9 cellular contexts compared by ENCODE assay signal in the genomic region with DNA sequence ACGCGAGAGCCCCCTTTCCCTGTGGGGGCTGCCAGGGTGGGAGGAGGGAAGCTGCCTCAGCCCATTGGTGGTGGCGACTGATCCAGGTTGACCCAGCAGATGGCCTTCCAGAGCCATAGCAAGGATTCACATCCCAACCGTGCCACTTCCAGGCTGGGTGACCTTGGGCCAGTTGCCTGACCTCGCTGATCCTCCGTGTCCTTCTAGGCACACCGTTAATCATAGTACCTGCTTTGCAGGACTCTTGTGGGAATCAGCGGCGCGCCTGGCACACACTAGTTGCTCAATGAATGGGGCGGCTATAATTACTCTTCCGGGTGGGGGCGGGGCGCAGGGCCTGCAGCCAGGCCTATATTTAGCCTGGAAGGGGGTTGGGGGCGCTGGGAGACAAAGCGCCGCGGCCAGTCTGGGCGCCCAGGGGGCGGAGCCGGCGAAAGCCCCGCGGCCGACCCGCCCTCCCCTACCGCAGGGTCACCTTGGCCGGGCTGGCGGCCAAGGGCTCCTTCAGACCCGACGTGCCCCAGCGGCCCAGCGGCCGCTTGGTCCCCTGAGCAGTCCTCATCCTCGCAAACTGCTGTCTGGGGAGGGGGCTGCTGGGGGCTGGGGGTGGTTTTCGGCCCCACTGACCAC. TPM values are rescaled to one million over a fixed set of nuclear protein-coding genes. Genes with fewer than 3 reads are reported as not detected.
DNase-seq lines count a peak whose midpoint lies in the region; ATAC-seq, FAIRE-seq and TF ChIP-seq lines count a peak whose summit lies in the region.
"Had no signal": no experiment of that assay in that cellular context is flagged by ENCODE, and none has a peak within 500 bp of the region (broad histone marks: within the 10 kb centered on the region; RNA-seq: fewer than 3 reads in every experiment).

No MANE protein-coding gene starts in this region.

- H3K9ac ChIP-seq in HepG2 (ENCODE audit: insufficient read depth, low read depth, low read length): peak overlapping the region; percentile 53; the same call in 1 of the 2 replicates

- TF ChIP-seq POLR2A in HepG2 (IDR thresholded peaks at IDR 0.05; ENCODE audit: insufficient read depth in 1 of 2, low read depth in 2 of 2, low read length in 2 of 2): no peak

- H3K27me3 ChIP-seq in GM23338 (ENCODE audit: insufficient read depth) (no peaks in the 10 kb centered on the region), RWPE2 (ENCODE audit: insufficient read depth, poor library complexity, severe bottlenecking) (no peaks in the 10 kb centered on the region), HepG2 (ENCODE audit: control insufficient read depth in 1 of 2, insufficient read depth in 2 of 2, low read length in 2 of 2) (peaks cover 2 to 43% of the 10 kb centered on the region in 2 experiments; a peak in 3 of 5 replicates)

- H3K4me1 ChIP-seq in GM23338 (ENCODE audit: insufficient read depth) (peaks cover 36% of the 10 kb centered on the region), RWPE2 (ENCODE audit: insufficient read depth, poor library complexity, severe bottlenecking) (peaks cover 6% of the 10 kb centered on the region), HepG2 (ENCODE audit: insufficient read depth, low read length) (peaks cover 67% of the 10 kb centered on the region)

- H3K9me3 Mint-ChIP-seq in GM23338 (no peaks in the 10 kb centered on the region), chondrocyte (ENCODE audit: low read depth) (no peaks in the 10 kb centered on the region)
- H3K9me3 Mint-ChIP-seq in stimulated activated effector memory CD8-positive, alpha-beta T cell treated with anti-CD3 and anti-CD28 coated beads, Interleukin-12 subunit alpha, Interleukin-12 subunit beta, amount 100 ng/mL, for 72 hours: no peaks in the 10 kb centered on the region

- peak overlapping the region; percentile 83 for H3K4me2 ChIP-seq in GM23338
- H3K4me2 ChIP-seq in HepG2 (ENCODE audit: low read depth, low read length): peak overlapping the region; percentile 71

- intact Hi-C loops in HepG2 (cut with micrococcal nuclease; ENCODE audit: unreplicated experiment): no loop called here

- no peak for TF ChIP-seq RAD21 in HepG2 (CRISPR knock-in tag; IDR thresholded peaks at IDR 0.05)

- H4K20me1 ChIP-seq in GM23338 (replicated peaks; ENCODE audit: insufficient read depth) (no peaks in the 10 kb centered on the region), HepG2 (ENCODE audit: insufficient read depth, low read length) (peaks cover 17% of the 10 kb centered on the region; the same call in 1 of the 2 replicates)

- peaks cover 52% of the 10 kb centered on the region for H3K4me1 Mint-ChIP-seq in GM23338
- H3K4me1 Mint-ChIP-seq in chondrocyte (ENCODE audit: low read depth): peaks cover 49% of the 10 kb centered on the region
- H3K4me1 Mint-ChIP-seq in stimulated activated effector memory CD8-positive, alpha-beta T cell treated with anti-CD3 and anti-CD28 coated beads, Interleukin-12 subunit alpha, Interleukin-12 subunit beta, amount 100 ng/mL, for 72 hours: peaks cover 22% of the 10 kb centered on the region

- peak in 1 of 2 experiments; percentile 23; a peak in 1 of 4 replicates for TF ChIP-seq EP300 in HepG2 (IDR thresholded peaks at IDR 0.05; ENCODE audit: low read depth in 2 of 2, low read length in 2 of 2)
- TF ChIP-seq EP300 in HepG2 (CRISPR knock-in tag; IDR thresholded peaks at IDR 0.05; ENCODE audit: borderline replicate concordance): no peak

- in situ Hi-C loops in HepG2 (cut with HindIII; ENCODE audit: extremely low pct_ligation_motif_present, low pct_unique_long_range_greater_than_20kb): loop anchor here (5.0 kb wide), 1 partner anchor 35 kb away; no protein-coding TSS in a partner anchor

- DNase-seq in AG04449 (ENCODE audit: low read depth, low spot score): no peak
- DNase-seq in GM23338 (ENCODE audit: low spot score): peak; percentile 96
- no peak for DNase-seq in RWPE2 (ENCODE audit: low spot score)
- DNase-seq in chondrocyte (ENCODE audit: low spot score): peak; percentile 76
- peak; percentile 72 for DNase-seq in HepG2 (ENCODE audit: low spot score)
- DNase-seq in stimulated activated effector memory CD8-positive, alpha-beta T cell treated with anti-CD3 and anti-CD28 coated beads, Interleukin-12 subunit alpha, Interleukin-12 subunit beta, amount 100 ng/mL, for 72 hours (ENCODE audit: low spot score in 2 of 2): no peak

- ATAC-seq in GM23338: peak; percentile 71
- ATAC-seq in RWPE2 (ENCODE audit: low read depth): peak; percentile 32
- peak; percentile 44 for ATAC-seq in HepG2
- ATAC-seq in stimulated activated effector memory CD8-positive, alpha-beta T cell treated with anti-CD3 and anti-CD28 coated beads, Interleukin-12 subunit alpha, Interleukin-12 subunit beta, amount 100 ng/mL, for 72 hours: peak; percentile 55
- no peak for ATAC-seq in HG03175 (IDR thresholded peaks at IDR 0.05; ENCODE audit: unreplicated experiment)
- ATAC-seq in HG03280 (IDR thresholded peaks at IDR 0.05; ENCODE audit: unreplicated experiment): no peak

- H3K9me2 ChIP-seq in GM23338 (ENCODE audit: insufficient read depth): no peaks in the 10 kb centered on the region

- H3K79me2 ChIP-seq in GM23338 (replicated peaks; ENCODE audit: insufficient read depth) (no peaks in the 10 kb centered on the region), HepG2 (ENCODE audit: insufficient read depth, low read length) (no peaks in the 10 kb centered on the region)

- FAIRE-seq in HepG2 (lab: Jason Lieb, UNC): no peak

- H3K36me3 ChIP-seq in GM23338 (ENCODE audit: insufficient read depth) (no peaks in the 10 kb centered on the region), RWPE2 (ENCODE audit: low read depth) (no peaks in the 10 kb centered on the region), HepG2 (replicated peaks in 1 of 2; ENCODE audit: control insufficient read depth in 1 of 2, insufficient read depth in 2 of 2, low read length in 2 of 2) (no peaks in the 10 kb centered on the region)

- H2AFZ ChIP-seq in GM23338 (peak overlapping the region; percentile 87; the same call in 1 of the 2 replicates), HepG2 (ENCODE audit: low read length) (no peak overlapping the region)

- POLR2A ChIA-PET in AG04449 (lab: Yijun Ruan, JAX) (no interaction called here), HepG2 (lab: Yijun Ruan, JAX) (no interaction called here)

- TF ChIP-seq CTCF in AG04449 (IDR thresholded peaks at IDR 0.05; ENCODE audit: insufficient read depth, low read length, missing control alignments) (no peak), GM23338 (conservative IDR thresholded peaks at IDR 0.05; ENCODE audit: low read depth in 2 of 2) (peak in 1 of 2 experiments; percentile 61; a peak in 2 of 4 replicates), RWPE2 (IDR thresholded peaks at IDR 0.05; ENCODE audit: poor library complexity, severe bottlenecking) (peak; percentile 4), chondrocyte (IDR thresholded peaks at IDR 0.05) (peak; percentile 22), HepG2 (CRISPR knock-in tag; IDR thresholded peaks at IDR 0.05) (peak; percentile 51)

- no peak overlapping the region; the same call in 1 of the 2 replicates for H3K27ac Mint-ChIP-seq in GM23338
- H3K27ac Mint-ChIP-seq in chondrocyte (ENCODE audit: unreplicated experiment): peak overlapping the region; percentile 92
- no peak overlapping the region for H3K27ac Mint-ChIP-seq in stimulated activated effector memory CD8-positive, alpha-beta T cell treated with anti-CD3 and anti-CD28 coated beads, Interleukin-12 subunit alpha, Interleukin-12 subunit beta, amount 100 ng/mL, for 72 hours

- H3K27me3 Mint-ChIP-seq in GM23338 (ENCODE audit: insufficient read depth, low read depth, poor library complexity) (peaks cover 17% of the 10 kb centered on the region), chondrocyte (ENCODE audit: low read depth) (no peaks in the 10 kb centered on the region)

- no TSS peak for BruUV-seq in HepG2 (replicated peaks; lab: Mats Ljungman, UMichigan)

- H3F3A ChIP-seq in GM23338 (replicated peaks; ENCODE audit: low read depth): peaks cover 6% of the 10 kb centered on the region; the same call in 1 of the 2 replicates

- H3K27ac ChIP-seq in GM23338 (ENCODE audit: low read depth): peak overlapping the region; percentile 87
- H3K27ac ChIP-seq in RWPE2 (ENCODE audit: poor library complexity, severe bottlenecking): no peak overlapping the region
- H3K27ac ChIP-seq in HepG2 (ENCODE audit: extremely low read length, insufficient read depth, low read length): peak overlapping the region; percentile 7

- H3K4me3 ChIP-seq in AG04449 (ENCODE audit: low read depth, low read length) (peak overlapping the region; percentile 43), GM23338 (peak overlapping the region; percentile 61), RWPE2 (ENCODE audit: severe bottlenecking) (peak overlapping the region; percentile 19), HepG2 (replicated peaks in 1 of 3; ENCODE audit: insufficient read depth in 1 of 3, low read depth in 2 of 3, low read length in 3 of 3) (peak overlapping the region; percentile 56 to 63 (median 60))

- CTCF ChIA-PET in AG04449 (lab: Yijun Ruan, JAX) (interaction anchor here (1.3 to 11.1 kb wide), 6 partner anchors 15 to 66 kb away, joined by 4 to 141 read pairs (median 68); a partner anchor contains a TSS), HepG2 (lab: Yijun Ruan, JAX; ENCODE audit: low intra/inter-chr PET ratio, low total read pairs) (no interaction called here)

- H3K4me3 Mint-ChIP-seq in GM23338: peak overlapping the region; percentile 65
- no peak overlapping the region for H3K4me3 Mint-ChIP-seq in chondrocyte (ENCODE audit: unreplicated experiment)
- H3K4me3 Mint-ChIP-seq in stimulated activated effector memory CD8-positive, alpha-beta T cell treated with anti-CD3 and anti-CD28 coated beads, Interleukin-12 subunit alpha, Interleukin-12 subunit beta, amount 100 ng/mL, for 72 hours: peak overlapping the region; percentile 49

- WGBS in HepG2 (ENCODE audit: low lambda C conversion rate): 14% methylated on average over 7 of the region's 36 CpGs

- H3K36me3 Mint-ChIP-seq in GM23338 (ENCODE audit: low read depth) (no peaks in the 10 kb centered on the region), chondrocyte (ENCODE audit: low read depth) (peaks cover 4% of the 10 kb centered on the region)
- H3K36me3 Mint-ChIP-seq in stimulated activated effector memory CD8-positive, alpha-beta T cell treated with anti-CD3 and anti-CD28 coated beads, Interleukin-12 subunit alpha, Interleukin-12 subunit beta, amount 100 ng/mL, for 72 hours: no peaks in the 10 kb centered on the region

- H3K9me3 ChIP-seq in RWPE2 (ENCODE audit: severe bottlenecking) (no peaks in the 10 kb centered on the region), HepG2 (ENCODE audit: low read length) (no peaks in the 10 kb centered on the region)

RNA-seq across cellular contexts. Expression of a gene that starts 5.1 kb away (rescaled TPM):
- not detected in 2 replicates for total RNA-seq in GM23338 (2014; rRNA removed; shearing (Covaris generic))
- polyA plus RNA-seq in GM23338 (2016; fragmentation: Nextera tagmentation; extraction: Ambion mirVana): 0.13 and 0.97 TPM in 2 replicates
- 61.2 to 160 TPM (median 160 TPM) in 3 replicates for total RNA-seq in chondrocyte
- total RNA-seq in HepG2 (2016; rRNA removed; fragmentation: Illumina TruSeq; extraction: Trizol): not detected in 2 replicates
- not detected in 2 replicates for total RNA-seq in HepG2 (2016; cell fraction: cytosol; rRNA removed; fragmentation: Illumina TruSeq; extraction: Trizol; ENCODE audit: low read depth)
- total RNA-seq in HepG2 (2016; cell fraction: insoluble cytoplasmic fraction; rRNA removed; fragmentation: Illumina TruSeq; extraction: Trizol): not detected in 2 replicates
- total RNA-seq in HepG2 (2016; cell fraction: membrane; rRNA removed; fragmentation: Illumina TruSeq; extraction: Trizol): not detected in 2 replicates
- total RNA-seq in HepG2 (2016; cell fraction: nucleus; rRNA removed; fragmentation: Illumina TruSeq; extraction: Trizol): not detected in 2 replicates
- polyA plus RNA-seq in HepG2 (2011; rRNA removed): 0.10 and 0.20 TPM in 2 replicates
- polyA plus RNA-seq in HepG2 (2011; cell fraction: cytosol; rRNA removed): 0.05 and 0.16 TPM in 2 replicates
- 0.31 and 0.32 TPM in 2 replicates for polyA plus RNA-seq in HepG2 (2011; cell fraction: nucleus; rRNA removed)
- polyA plus RNA-seq in HepG2 (2012): 0.20 TPM in 2 replicates
- not detected in 2 replicates for polyA plus RNA-seq in HepG2 (2016; cell fraction: cytosol; fragmentation: Illumina TruSeq; extraction: Trizol; ENCODE audit: low read depth)
- not detected in 2 replicates for polyA plus RNA-seq in HepG2 (2016; cell fraction: insoluble cytoplasmic fraction; fragmentation: Illumina TruSeq; extraction: Trizol; ENCODE audit: low read depth)
- not detected in 2 replicates for polyA plus RNA-seq in HepG2 (2016; cell fraction: membrane; fragmentation: Illumina TruSeq; extraction: Trizol; ENCODE audit: low read depth)
- not detected in 2 replicates for polyA plus RNA-seq in HepG2 (2016; cell fraction: nucleus; fragmentation: Illumina TruSeq; extraction: Trizol; ENCODE audit: insufficient read depth, low read depth)
- 0.47 TPM in 1 of 2 replicates, not detected in the other for polyA minus RNA-seq in HepG2 (2011; rRNA and poly(A)+ RNA removed; ENCODE audit: low replicate concordance)
- polyA minus RNA-seq in HepG2 (2011; cell fraction: cytosol; rRNA and poly(A)+ RNA removed): not detected in 2 replicates
- polyA minus RNA-seq in HepG2 (2011; cell fraction: nucleus; rRNA and poly(A)+ RNA removed): 0.50 TPM in 1 of 2 replicates, not detected in the other
- total RNA-seq: glomerular endothelial cell had no signal

RNA-seq across cellular contexts. Expression of a gene that starts 8.7 kb away (rescaled TPM):
- 0.43 TPM in 1 of 2 replicates, not detected in the other for total RNA-seq in GM23338 (2014; rRNA removed; shearing (Covaris generic))
- polyA plus RNA-seq in GM23338 (2016; fragmentation: Nextera tagmentation; extraction: Ambion mirVana) (not detected in 2 replicates), HepG2 (2011; rRNA removed) (10.5 and 12.8 TPM in 2 replicates)
- total RNA-seq in chondrocyte (not detected in 3 replicates), HepG2 (2016; rRNA removed; fragmentation: Illumina TruSeq; extraction: Trizol) (3.5 and 4.0 TPM in 2 replicates)
- total RNA-seq in HepG2 (2016; cell fraction: cytosol; rRNA removed; fragmentation: Illumina TruSeq; extraction: Trizol; ENCODE audit: low read depth): 1.8 and 2.0 TPM in 2 replicates
- total RNA-seq in HepG2 (2016; cell fraction: insoluble cytoplasmic fraction; rRNA removed; fragmentation: Illumina TruSeq; extraction: Trizol): 3.9 and 4.6 TPM in 2 replicates
- total RNA-seq in HepG2 (2016; cell fraction: membrane; rRNA removed; fragmentation: Illumina TruSeq; extraction: Trizol): 2.3 and 2.5 TPM in 2 replicates
- total RNA-seq in HepG2 (2016; cell fraction: nucleus; rRNA removed; fragmentation: Illumina TruSeq; extraction: Trizol): 2.1 and 2.3 TPM in 2 replicates
- polyA plus RNA-seq in HepG2 (2011; cell fraction: cytosol; rRNA removed): 6.1 and 9.4 TPM in 2 replicates
- polyA plus RNA-seq in HepG2 (2011; cell fraction: nucleus; rRNA removed): 6.1 and 6.7 TPM in 2 replicates
- 5.5 and 6.6 TPM in 2 replicates for polyA plus RNA-seq in HepG2 (2012)
- 1.3 and 1.6 TPM in 2 replicates for polyA plus RNA-seq in HepG2 (2016; cell fraction: cytosol; fragmentation: Illumina TruSeq; extraction: Trizol; ENCODE audit: low read depth)
- polyA plus RNA-seq in HepG2 (2016; cell fraction: insoluble cytoplasmic fraction; fragmentation: Illumina TruSeq; extraction: Trizol; ENCODE audit: low read depth): 4.9 and 5.4 TPM in 2 replicates
- polyA plus RNA-seq in HepG2 (2016; cell fraction: membrane; fragmentation: Illumina TruSeq; extraction: Trizol; ENCODE audit: low read depth): 1.8 TPM in 2 replicates
- polyA plus RNA-seq in HepG2 (2016; cell fraction: nucleus; fragmentation: Illumina TruSeq; extraction: Trizol; ENCODE audit: insufficient read depth, low read depth): 2.9 and 3.2 TPM in 2 replicates
- polyA minus RNA-seq in HepG2 (2011; rRNA and poly(A)+ RNA removed; ENCODE audit: low replicate concordance): 14.4 TPM in 1 of 2 replicates, not detected in the other
- 4.5 and 6.6 TPM in 2 replicates for polyA minus RNA-seq in HepG2 (2011; cell fraction: cytosol; rRNA and poly(A)+ RNA removed)
- 11.3 and 12.3 TPM in 2 replicates for polyA minus RNA-seq in HepG2 (2011; cell fraction: nucleus; rRNA and poly(A)+ RNA removed)
- total RNA-seq: glomerular endothelial cell had no signal

RNA-seq across cellular contexts. Expression of a gene that starts 9.1 kb away (rescaled TPM):
- 0.59 TPM in 1 of 2 replicates, not detected in the other for total RNA-seq in GM23338 (2014; rRNA removed; shearing (Covaris generic))
- polyA plus RNA-seq in GM23338 (2016; fragmentation: Nextera tagmentation; extraction: Ambion mirVana) (0.50 and 0.76 TPM in 2 replicates), HepG2 (2011; rRNA removed) (0.03 and 0.07 TPM in 2 replicates)
- total RNA-seq in chondrocyte (0.12 to 0.31 TPM (median 0.21 TPM) in 3 replicates), HepG2 (2016; rRNA removed; fragmentation: Illumina TruSeq; extraction: Trizol) (not detected in 2 replicates)
- not detected in 2 replicates for total RNA-seq in HepG2 (2016; cell fraction: cytosol; rRNA removed; fragmentation: Illumina TruSeq; extraction: Trizol; ENCODE audit: low read depth)
- total RNA-seq in HepG2 (2016; cell fraction: insoluble cytoplasmic fraction; rRNA removed; fragmentation: Illumina TruSeq; extraction: Trizol): not detected in 2 replicates
- not detected in 2 replicates for total RNA-seq in HepG2 (2016; cell fraction: membrane; rRNA removed; fragmentation: Illumina TruSeq; extraction: Trizol)
- not detected in 2 replicates for total RNA-seq in HepG2 (2016; cell fraction: nucleus; rRNA removed; fragmentation: Illumina TruSeq; extraction: Trizol)
- not detected in 2 replicates for polyA plus RNA-seq in HepG2 (2011; cell fraction: cytosol; rRNA removed)
- 0.47 and 1.8 TPM in 2 replicates for polyA plus RNA-seq in HepG2 (2011; cell fraction: nucleus; rRNA removed)
- polyA plus RNA-seq in HepG2 (2012): 0.25 TPM in 1 of 2 replicates, not detected in the other
- not detected in 2 replicates for polyA plus RNA-seq in HepG2 (2016; cell fraction: cytosol; fragmentation: Illumina TruSeq; extraction: Trizol; ENCODE audit: low read depth)
- polyA plus RNA-seq in HepG2 (2016; cell fraction: insoluble cytoplasmic fraction; fragmentation: Illumina TruSeq; extraction: Trizol; ENCODE audit: low read depth): not detected in 2 replicates
- not detected in 2 replicates for polyA plus RNA-seq in HepG2 (2016; cell fraction: membrane; fragmentation: Illumina TruSeq; extraction: Trizol; ENCODE audit: low read depth)
- polyA plus RNA-seq in HepG2 (2016; cell fraction: nucleus; fragmentation: Illumina TruSeq; extraction: Trizol; ENCODE audit: insufficient read depth, low read depth): not detected in 2 replicates
- polyA minus RNA-seq in HepG2 (2011; rRNA and poly(A)+ RNA removed; ENCODE audit: low replicate concordance): 0.88 TPM in 1 of 2 replicates, not detected in the other
- polyA minus RNA-seq in HepG2 (2011; cell fraction: cytosol; rRNA and poly(A)+ RNA removed): not detected in 2 replicates
- 0.75 and 2.3 TPM in 2 replicates for polyA minus RNA-seq in HepG2 (2011; cell fraction: nucleus; rRNA and poly(A)+ RNA removed)
- total RNA-seq: glomerular endothelial cell had no signal

RNA-seq across cellular contexts. Expression of a gene that starts 30.9 kb away (rescaled TPM):
- total RNA-seq in GM23338 (2014; rRNA removed; shearing (Covaris generic)): 1.2 and 1.3 TPM in 2 replicates
- polyA plus RNA-seq in GM23338 (2016; fragmentation: Nextera tagmentation; extraction: Ambion mirVana) (1.6 and 1.9 TPM in 2 replicates), HepG2 (2011; rRNA removed) (0.04 TPM in 1 of 2 replicates, not detected in the other)
- total RNA-seq in chondrocyte (0.57 to 0.69 TPM in 2 of 3 replicates, not detected in the other), HepG2 (2016; rRNA removed; fragmentation: Illumina TruSeq; extraction: Trizol) (not detected in 2 replicates)
- total RNA-seq in HepG2 (2016; cell fraction: cytosol; rRNA removed; fragmentation: Illumina TruSeq; extraction: Trizol; ENCODE audit: low read depth): not detected in 2 replicates
- total RNA-seq in HepG2 (2016; cell fraction: insoluble cytoplasmic fraction; rRNA removed; fragmentation: Illumina TruSeq; extraction: Trizol): not detected in 2 replicates
- not detected in 2 replicates for total RNA-seq in HepG2 (2016; cell fraction: membrane; rRNA removed; fragmentation: Illumina TruSeq; extraction: Trizol)
- total RNA-seq in HepG2 (2016; cell fraction: nucleus; rRNA removed; fragmentation: Illumina TruSeq; extraction: Trizol): not detected in 2 replicates
- not detected in 2 replicates for polyA plus RNA-seq in HepG2 (2011; cell fraction: cytosol; rRNA removed)
- polyA plus RNA-seq in HepG2 (2011; cell fraction: nucleus; rRNA removed): 0.09 and 0.13 TPM in 2 replicates
- polyA plus RNA-seq in HepG2 (2012): 0.08 TPM in 1 of 2 replicates, not detected in the other
- polyA plus RNA-seq in HepG2 (2016; cell fraction: cytosol; fragmentation: Illumina TruSeq; extraction: Trizol; ENCODE audit: low read depth): not detected in 2 replicates
- not detected in 2 replicates for polyA plus RNA-seq in HepG2 (2016; cell fraction: insoluble cytoplasmic fraction; fragmentation: Illumina TruSeq; extraction: Trizol; ENCODE audit: low read depth)
- polyA plus RNA-seq in HepG2 (2016; cell fraction: membrane; fragmentation: Illumina TruSeq; extraction: Trizol; ENCODE audit: low read depth): not detected in 2 replicates
- polyA plus RNA-seq in HepG2 (2016; cell fraction: nucleus; fragmentation: Illumina TruSeq; extraction: Trizol; ENCODE audit: insufficient read depth, low read depth): not detected in 2 replicates
- not detected in 2 replicates for polyA minus RNA-seq in HepG2 (2011; rRNA and poly(A)+ RNA removed; ENCODE audit: low replicate concordance)
- polyA minus RNA-seq in HepG2 (2011; cell fraction: cytosol; rRNA and poly(A)+ RNA removed): not detected in 2 replicates
- polyA minus RNA-seq in HepG2 (2011; cell fraction: nucleus; rRNA and poly(A)+ RNA removed): not detected in 2 replicates
- total RNA-seq: glomerular endothelial cell had no signal

RNA-seq across cellular contexts. Expression of a gene that starts 36.8 kb away (rescaled TPM):
- total RNA-seq in GM23338 (2014; rRNA removed; shearing (Covaris generic)): 21.6 and 26.6 TPM in 2 replicates
- polyA plus RNA-seq in GM23338 (2016; fragmentation: Nextera tagmentation; extraction: Ambion mirVana): 21.9 and 22.5 TPM in 2 replicates
- total RNA-seq in chondrocyte: 23.9 to 30.8 TPM (median 27.2 TPM) in 3 replicates
- total RNA-seq in HepG2 (2016; rRNA removed; fragmentation: Illumina TruSeq; extraction: Trizol): 10.1 and 16.7 TPM in 2 replicates
- 7.6 and 9.2 TPM in 2 replicates for total RNA-seq in HepG2 (2016; cell fraction: cytosol; rRNA removed; fragmentation: Illumina TruSeq; extraction: Trizol; ENCODE audit: low read depth)
- 11.2 and 19.1 TPM in 2 replicates for total RNA-seq in HepG2 (2016; cell fraction: insoluble cytoplasmic fraction; rRNA removed; fragmentation: Illumina TruSeq; extraction: Trizol)
- 9.9 and 11.1 TPM in 2 replicates for total RNA-seq in HepG2 (2016; cell fraction: membrane; rRNA removed; fragmentation: Illumina TruSeq; extraction: Trizol)
- 17.0 and 18.5 TPM in 2 replicates for total RNA-seq in HepG2 (2016; cell fraction: nucleus; rRNA removed; fragmentation: Illumina TruSeq; extraction: Trizol)
- polyA plus RNA-seq in HepG2 (2011; rRNA removed): 17.0 and 21.0 TPM in 2 replicates
- 10.1 and 18.8 TPM in 2 replicates for polyA plus RNA-seq in HepG2 (2011; cell fraction: cytosol; rRNA removed)
- polyA plus RNA-seq in HepG2 (2011; cell fraction: nucleus; rRNA removed): 96.3 and 129 TPM in 2 replicates
- 7.7 and 12.7 TPM in 2 replicates for polyA plus RNA-seq in HepG2 (2012)
- polyA plus RNA-seq in HepG2 (2016; cell fraction: cytosol; fragmentation: Illumina TruSeq; extraction: Trizol; ENCODE audit: low read depth): 3.5 and 3.6 TPM in 2 replicates
- polyA plus RNA-seq in HepG2 (2016; cell fraction: insoluble cytoplasmic fraction; fragmentation: Illumina TruSeq; extraction: Trizol; ENCODE audit: low read depth): 11.1 and 12.0 TPM in 2 replicates
- polyA plus RNA-seq in HepG2 (2016; cell fraction: membrane; fragmentation: Illumina TruSeq; extraction: Trizol; ENCODE audit: low read depth): 6.7 and 7.4 TPM in 2 replicates
- 36.9 and 37.2 TPM in 2 replicates for polyA plus RNA-seq in HepG2 (2016; cell fraction: nucleus; fragmentation: Illumina TruSeq; extraction: Trizol; ENCODE audit: insufficient read depth, low read depth)
- polyA minus RNA-seq in HepG2 (2011; rRNA and poly(A)+ RNA removed; ENCODE audit: low replicate concordance): 46.0 and 46.5 TPM in 2 replicates
- polyA minus RNA-seq in HepG2 (2011; cell fraction: cytosol; rRNA and poly(A)+ RNA removed): 6.1 and 9.8 TPM in 2 replicates
- 14.4 and 22.9 TPM in 2 replicates for polyA minus RNA-seq in HepG2 (2011; cell fraction: nucleus; rRNA and poly(A)+ RNA removed)

Comparison
In these comparisons a context has a peak if more than half of its experiments do, and no peak if none do; other contexts are left out.
1. DNase-seq: peak in GM23338 (single experiment), chondrocyte (single experiment) and HepG2 (single experiment); none in AG04449 (single experiment), RWPE2 (single experiment) and stimulated activated effector memory CD8-positive, alpha-beta T cell treated with anti-CD3 and anti-CD28 coated beads, Interleukin-12 subunit alpha, Interleukin-12 subunit beta, amount 100 ng/mL, for 72 hours (0 of 2).
2. ATAC-seq: peak in GM23338 (single experiment), RWPE2 (single experiment), HepG2 (single experiment) and stimulated activated effector memory CD8-positive, alpha-beta T cell treated with anti-CD3 and anti-CD28 coated beads, Interleukin-12 subunit alpha, Interleukin-12 subunit beta, amount 100 ng/mL, for 72 hours (single experiment); none in HG03175 (single experiment) and HG03280 (single experiment).
3. RNA of a gene that starts 5.1 kb away (total RNA-seq): 61.2 to 160 TPM in chondrocyte; not detected in GM23338 and not detected in HepG2; every median in the first group is over 10 times any median in the second.
4. Peak in every context shown above with its lines, with median percentiles within 50 percentile points of each other: H3K4me3 ChIP-seq.